ENCODE assay signal across 9 cellular contexts in the genomic region with DNA sequence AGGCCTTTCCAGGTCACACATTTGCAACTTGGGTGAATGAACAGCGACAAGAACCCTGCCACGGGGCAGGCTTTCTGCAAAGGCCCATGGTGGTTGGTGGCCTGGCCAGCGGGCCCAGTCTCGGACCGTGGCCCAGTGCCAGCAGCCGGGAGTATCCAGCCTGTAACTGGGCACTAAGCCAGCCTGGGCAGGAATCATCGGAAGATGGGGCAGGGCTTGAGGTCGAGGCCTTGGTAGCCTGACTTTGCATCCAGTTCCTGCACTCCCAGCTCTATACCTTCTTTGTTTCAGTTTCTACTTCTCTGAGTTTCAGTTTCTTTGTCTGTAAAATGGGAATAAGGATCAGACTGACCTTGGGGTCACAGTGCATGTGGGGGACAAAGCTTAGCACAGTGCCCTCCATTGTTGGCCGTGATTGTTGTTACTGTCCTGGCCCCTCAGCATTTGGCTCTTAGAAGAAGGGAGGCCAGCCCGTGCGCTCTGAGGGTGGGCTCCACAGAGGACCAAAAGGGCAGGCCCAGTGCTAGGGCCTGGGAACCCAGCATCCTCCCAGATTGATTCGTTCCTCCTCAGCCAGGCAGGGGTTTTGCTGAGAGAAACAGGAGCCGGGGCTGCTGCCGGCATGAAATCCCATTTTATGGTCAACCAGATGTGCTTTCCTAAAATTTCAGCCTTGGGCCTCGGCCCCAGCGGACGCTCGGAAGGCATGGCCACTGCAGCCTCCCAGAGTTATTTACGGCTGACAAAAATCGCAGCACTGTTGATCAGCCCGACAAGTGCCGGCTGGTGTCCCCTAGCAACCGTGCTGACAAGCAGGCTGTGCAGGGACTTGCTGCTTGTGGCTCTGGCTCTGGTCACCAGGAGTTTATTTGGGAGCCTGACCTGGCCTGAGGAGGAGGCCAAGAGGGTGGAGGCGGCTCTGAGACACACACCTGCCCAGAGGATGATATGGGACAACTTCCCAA. TPM values are rescaled to one million over a fixed set of nuclear protein-coding genes. Genes with fewer than 3 reads are reported as not detected.
DNase-seq lines count a peak whose midpoint lies in the region; ATAC-seq and TF ChIP-seq lines count a peak whose summit lies in the region.
"Had no signal": no experiment of that assay in that cellular context is flagged by ENCODE, and none has a peak within 500 bp of the region (broad histone marks: within the 10 kb centered on the region; RNA-seq: fewer than 3 reads in every experiment).

No MANE protein-coding gene starts in this region.

- H3K36me3 Mint-ChIP-seq in activated naive CD4-positive, alpha-beta T cell treated with anti-CD3 and anti-CD28 coated beads, Interleukin-2, amount 50 U/mL, for 24 hours: peaks cover 10% of the 10 kb centered on the region
- peaks cover 8% of the 10 kb centered on the region for H3K36me3 Mint-ChIP-seq in endothelial cell (ENCODE audit: low read depth, unreplicated experiment)

- H3K4me3 Mint-ChIP-seq in activated naive CD4-positive, alpha-beta T cell treated with anti-CD3 and anti-CD28 coated beads, Interleukin-2, amount 50 U/mL, for 24 hours: no peak overlapping the region
- H3K4me3 Mint-ChIP-seq in endothelial cell (ENCODE audit: unreplicated experiment): no peak overlapping the region

- H3K4me1 Mint-ChIP-seq in activated naive CD4-positive, alpha-beta T cell treated with anti-CD3 and anti-CD28 coated beads, Interleukin-2, amount 50 U/mL, for 24 hours: no peaks in the 10 kb centered on the region
- peaks cover 33% of the 10 kb centered on the region for H3K4me1 Mint-ChIP-seq in endothelial cell (ENCODE audit: unreplicated experiment)

- no peak for ATAC-seq in GM21423 (IDR thresholded peaks at IDR 0.05; ENCODE audit: unreplicated experiment)

- no peaks in the 10 kb centered on the region for H3K9me3 Mint-ChIP-seq in activated naive CD4-positive, alpha-beta T cell treated with anti-CD3 and anti-CD28 coated beads, Interleukin-2, amount 50 U/mL, for 24 hours
- H3K9me3 Mint-ChIP-seq in endothelial cell (ENCODE audit: unreplicated experiment): no peaks in the 10 kb centered on the region

- no peaks in the 10 kb centered on the region for H3K27me3 Mint-ChIP-seq in activated naive CD4-positive, alpha-beta T cell treated with anti-CD3 and anti-CD28 coated beads, Interleukin-2, amount 50 U/mL, for 24 hours
- peaks cover 13% of the 10 kb centered on the region for H3K27me3 Mint-ChIP-seq in endothelial cell (ENCODE audit: unreplicated experiment)

- no peak for TF ChIP-seq CTCF in endothelial cell (IDR thresholded peaks at IDR 0.05; ENCODE audit: unreplicated experiment)

- peak overlapping the region; percentile 69 for H3K27ac Mint-ChIP-seq in activated naive CD4-positive, alpha-beta T cell treated with anti-CD3 and anti-CD28 coated beads, Interleukin-2, amount 50 U/mL, for 24 hours
- H3K27ac Mint-ChIP-seq in endothelial cell (ENCODE audit: unreplicated experiment): peak overlapping the region; percentile 31

- DNase-seq in activated naive CD4-positive, alpha-beta T cell treated with anti-CD3 and anti-CD28 coated beads, Interleukin-2, amount 50 U/mL, for 16 hours: no peak
- DNase-seq in endothelial cell (ENCODE audit: low spot score) (no peak), myocyte (ENCODE audit: low read depth) (peak; percentile 79), NCI-H1694 (lab: John Stamatoyannopoulos, UW) (no peak), NCI-H1930 (lab: John Stamatoyannopoulos, UW) (no peak)
- DNase-seq in activated effector memory CD4-positive, alpha-beta T cell treated with anti-CD3 and anti-CD28 coated beads, Interleukin-2, amount 50 U/mL, for 16 hours: no peak
- DNase-seq: DND-41 had no signal

RNA-seq across cellular contexts. Expression of a gene that starts 43.6 kb away (rescaled TPM):
- total RNA-seq in endothelial cell (ENCODE audit: unreplicated experiment): 3.0 TPM
- 5.9 and 10.2 TPM in 2 replicates for total RNA-seq in myocyte
- polyA plus RNA-seq in myocyte (2012): 9.2 TPM
